Comparison of ENCODE assay signal across 8 cellular contexts in the genomic region with DNA sequence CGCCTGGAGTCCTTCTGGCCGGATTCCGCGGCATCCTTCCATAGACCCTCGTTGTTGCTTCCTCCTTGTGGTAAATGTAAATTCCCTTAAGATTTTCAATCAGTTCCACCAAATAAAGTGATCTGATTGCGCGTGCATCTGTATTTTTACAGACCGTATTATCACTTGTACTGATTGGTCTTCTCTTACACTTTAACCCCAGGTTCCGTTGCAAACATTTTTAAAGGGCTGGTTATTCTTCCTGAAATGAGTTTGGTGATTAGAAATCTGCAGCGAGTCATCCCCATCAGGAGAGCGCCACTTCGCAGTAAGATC. TPM values are rescaled to one million over a fixed set of nuclear protein-coding genes. Genes with fewer than 3 reads are reported as not detected.
A peak's percentile ranks its signal among the peaks of the same experiment; 100 is the strongest.
DNase-seq lines count a peak whose midpoint lies in the region; ATAC-seq and TF ChIP-seq lines count a peak whose summit lies in the region.

No MANE protein-coding gene starts in this region.

- H3K36me3 ChIP-seq in Caco-2 (ENCODE audit: control insufficient read depth, insufficient read depth, low read length) (no peaks in the 10 kb centered on the region), HUES6 (ENCODE audit: control insufficient read depth, insufficient read depth, low read length) (peaks cover 34% of the 10 kb centered on the region), mammary epithelial cell (ENCODE audit: insufficient read depth, low read length) (peaks cover 8% of the 10 kb centered on the region), mucosa of stomach (ENCODE audit: control insufficient read depth, insufficient read depth, low read length) (peaks cover 4% of the 10 kb centered on the region)

- H3K9ac ChIP-seq in HUES6 (ENCODE audit: low read length) (peak overlapping the region; percentile 81), mammary epithelial cell (ENCODE audit: insufficient read depth, low read length) (peak overlapping the region; percentile 80), mucosa of stomach (ENCODE audit: low read length) (peak overlapping the region; percentile 71)

- BruUV-seq in Caco-2 (replicated peaks; lab: Mats Ljungman, UMichigan) (no TSS peak), mammary epithelial cell (replicated peaks; lab: Mats Ljungman, UMichigan) (no TSS peak)

- H3K27ac ChIP-seq in HUES6 (ENCODE audit: low read depth, low read length) (peak overlapping the region; percentile 75; the same call in 1 of the 2 replicates), mammary epithelial cell (ENCODE audit: insufficient read depth, low read depth, low read length) (peak overlapping the region; percentile 35)

- in situ Hi-C loops in mammary epithelial cell (cut with MboI; ENCODE audit: low sequenced_read_pairs in 2 of 2), result no loop called here

- no peak for TF ChIP-seq CTCF in Caco-2 (IDR thresholded peaks at IDR 0.05; ENCODE audit: insufficient read depth in 1 of 2, low read depth in 1 of 2, low read length in 1 of 2, severe bottlenecking in 1 of 2, unreplicated experiment in 1 of 2)
- no peak for TF ChIP-seq CTCF in mammary epithelial cell (conservative IDR thresholded peaks at IDR 0.05 in 1 of 2, IDR thresholded peaks at IDR 0.05 in 1 of 2; ENCODE audit: extremely low read depth in 1 of 2, insufficient read depth in 1 of 2, low read depth in 1 of 2, low read length in 2 of 2)

- no peak for ATAC-seq in GM18858 (IDR thresholded peaks at IDR 0.05; ENCODE audit: unreplicated experiment)
- ATAC-seq in HG02571 (IDR thresholded peaks at IDR 0.05; ENCODE audit: unreplicated experiment), result no peak
- ATAC-seq in HG03135 (IDR thresholded peaks at IDR 0.05; ENCODE audit: unreplicated experiment), result no peak

- H3K27me3 Mint-ChIP-seq in Caco-2 (ENCODE audit: insufficient read depth, unreplicated experiment), result no peaks in the 10 kb centered on the region

- dilution Hi-C loops in mammary epithelial cell (cut with HindIII; ENCODE audit: low sequenced_read_pairs), result no loop called here

- WGBS in mammary epithelial cell (ENCODE audit: low coverage, missing lambda C conversion rate), result 3% methylated on average over 7 of the region's 12 CpGs

- POLR2A ChIA-PET in Caco-2 (lab: Charles Lee), result no interaction called here

- peaks cover 7% of the 10 kb centered on the region for H3K4me1 Mint-ChIP-seq in Caco-2 (ENCODE audit: low read depth, unreplicated experiment)

- H3K4me1 ChIP-seq in Caco-2, result peaks cover 12% of the 10 kb centered on the region
- peaks cover 22% of the 10 kb centered on the region for H3K4me1 ChIP-seq in HUES6 (ENCODE audit: control insufficient read depth, insufficient read depth, low read length)
- H3K4me1 ChIP-seq in mammary epithelial cell (ENCODE audit: insufficient read depth, low read length), result peaks cover 25% of the 10 kb centered on the region
- H3K4me1 ChIP-seq in mucosa of stomach (ENCODE audit: control insufficient read depth, insufficient read depth, low read length), result peaks cover 23% of the 10 kb centered on the region

- peak overlapping the region; percentile 91 for H2AFZ ChIP-seq in mammary epithelial cell (ENCODE audit: low read depth, low read length)

- peaks cover 66% of the 10 kb centered on the region for H3K79me2 ChIP-seq in mammary epithelial cell (ENCODE audit: insufficient read depth, low read length)

- intact Hi-C loops in Caco-2 (cut with micrococcal nuclease; ENCODE audit: unreplicated experiment) (loop anchor here (2.0 kb wide), 1 partner anchor 38 kb away; a partner anchor contains a TSS), mammary epithelial cell (cut with micrococcal nuclease) (loop anchor here (1.0 to 5.0 kb wide), 2 partner anchors 38 to 139 kb away; a partner anchor contains a TSS)

- H3K4me3 Mint-ChIP-seq in Caco-2 (ENCODE audit: unreplicated experiment), result peak overlapping the region; percentile 88

- peak overlapping the region; percentile 82 for H3K27ac Mint-ChIP-seq in Caco-2 (ENCODE audit: unreplicated experiment)

- H3K9me3 Mint-ChIP-seq in Caco-2 (ENCODE audit: unreplicated experiment), result no peaks in the 10 kb centered on the region

- H3K4me3 ChIP-seq in Caco-2 (ENCODE audit: low read depth, low read length) (peak overlapping the region; percentile 68), HUES6 (ENCODE audit: low read depth, low read length) (peak overlapping the region; percentile 77), mammary epithelial cell (replicated peaks in 1 of 3; ENCODE audit: insufficient read depth in 1 of 3, low read depth in 2 of 3, low read length in 3 of 3) (peak overlapping the region; percentile 73 to 90 (median 76)), mucosa of stomach (ENCODE audit: low read length) (peak overlapping the region; percentile 97)

- H3K36me3 Mint-ChIP-seq in Caco-2 (ENCODE audit: insufficient read depth, unreplicated experiment), result peaks cover 47% of the 10 kb centered on the region

- peak overlapping the region; percentile 74 for H3K4me2 ChIP-seq in mammary epithelial cell (ENCODE audit: insufficient read depth, low read depth, low read length)

- no peaks in the 10 kb centered on the region for H4K20me1 ChIP-seq in mammary epithelial cell (ENCODE audit: insufficient read depth, low read length)

- H3K9me3 ChIP-seq in Caco-2 (no peaks in the 10 kb centered on the region), HUES6 (ENCODE audit: control insufficient read depth, insufficient read depth, low read depth, low read length) (no peaks in the 10 kb centered on the region), mammary epithelial cell (replicated peaks; ENCODE audit: insufficient read depth, low read length) (no peaks in the 10 kb centered on the region), mucosa of stomach (ENCODE audit: control insufficient read depth, low read length) (no peaks in the 10 kb centered on the region)

- DNase-seq in Caco-2, result no peak
- DNase-seq in mammary epithelial cell, result no peak
- DNase-seq in NCI-H446 (lab: John Stamatoyannopoulos, UW), result no peak

- H3K27me3 ChIP-seq in Caco-2 (replicated peaks; ENCODE audit: control insufficient read depth, insufficient read depth, low read length) (no peaks in the 10 kb centered on the region), HUES6 (ENCODE audit: control insufficient read depth, insufficient read depth, low read length) (no peaks in the 10 kb centered on the region), mammary epithelial cell (ENCODE audit: insufficient read depth, low read length) (no peaks in the 10 kb centered on the region), mucosa of stomach (ENCODE audit: control insufficient read depth, insufficient read depth, low read length) (no peaks in the 10 kb centered on the region)

- CTCF ChIA-PET in Caco-2 (lab: Charles Lee), result no interaction called here
- CTCF ChIA-PET in mammary epithelial cell (lab: Charles Lee; ENCODE audit: low non-redundant PET), result no interaction called here

RNA-seq across cellular contexts. Expression of a gene that starts 0.5 kb away (rescaled TPM):
- total RNA-seq in Caco-2 (2022) (10.6 and 11.5 TPM in 2 replicates), mammary epithelial cell (10 to 100 TPM in 1 of 2 donors, 1 to 10 TPM in 1; 9.0 to 12.3 TPM)
- 10.4 TPM for polyA plus RNA-seq in mammary epithelial cell
- polyA minus RNA-seq in mammary epithelial cell, result 5.1 TPM

RNA-seq across cellular contexts. Expression of a gene that starts 1.2 kb away (rescaled TPM):
- 88.1 and 102 TPM in 2 replicates for total RNA-seq in Caco-2 (2022)
- total RNA-seq in mammary epithelial cell, result 10 to 100 TPM; 57.2 to 88.8 TPM
- polyA plus RNA-seq in mammary epithelial cell, result 45.5 TPM
- polyA minus RNA-seq in mammary epithelial cell, result 78.6 TPM

RNA-seq across cellular contexts. Expression of a gene that starts 37.0 kb away (rescaled TPM):
- total RNA-seq in Caco-2 (2022) (17.7 and 18.6 TPM in 2 replicates), mammary epithelial cell (10 to 100 TPM in 1 of 2 donors, 1 to 10 TPM in 1; 1.8 to 13.8 TPM)
- 5.7 TPM for polyA plus RNA-seq in mammary epithelial cell
- 4.7 TPM for polyA minus RNA-seq in mammary epithelial cell

RNA-seq across cellular contexts. Expression of a gene that starts 37.3 kb away (rescaled TPM):
- total RNA-seq in Caco-2 (2022), result 38.4 and 44.2 TPM in 2 replicates
- 10 to 100 TPM; 15.0 to 40.3 TPM for total RNA-seq in mammary epithelial cell
- polyA plus RNA-seq in mammary epithelial cell, result 11.1 TPM
- polyA minus RNA-seq in mammary epithelial cell, result 34.3 TPM

RNA-seq across cellular contexts. Expression of a gene that starts 58.1 kb away (rescaled TPM):
- total RNA-seq in Caco-2 (2022) (121 and 127 TPM in 2 replicates), mammary epithelial cell (100 to 1,000 TPM in 1 of 2 donors, 10 to 100 TPM in 1; 69.2 to 126 TPM)
- 114 TPM for polyA plus RNA-seq in mammary epithelial cell
- polyA minus RNA-seq in mammary epithelial cell, result 174 TPM
